Comparison of ENCODE assay signal across 1 cellular context in the genomic region with DNA sequence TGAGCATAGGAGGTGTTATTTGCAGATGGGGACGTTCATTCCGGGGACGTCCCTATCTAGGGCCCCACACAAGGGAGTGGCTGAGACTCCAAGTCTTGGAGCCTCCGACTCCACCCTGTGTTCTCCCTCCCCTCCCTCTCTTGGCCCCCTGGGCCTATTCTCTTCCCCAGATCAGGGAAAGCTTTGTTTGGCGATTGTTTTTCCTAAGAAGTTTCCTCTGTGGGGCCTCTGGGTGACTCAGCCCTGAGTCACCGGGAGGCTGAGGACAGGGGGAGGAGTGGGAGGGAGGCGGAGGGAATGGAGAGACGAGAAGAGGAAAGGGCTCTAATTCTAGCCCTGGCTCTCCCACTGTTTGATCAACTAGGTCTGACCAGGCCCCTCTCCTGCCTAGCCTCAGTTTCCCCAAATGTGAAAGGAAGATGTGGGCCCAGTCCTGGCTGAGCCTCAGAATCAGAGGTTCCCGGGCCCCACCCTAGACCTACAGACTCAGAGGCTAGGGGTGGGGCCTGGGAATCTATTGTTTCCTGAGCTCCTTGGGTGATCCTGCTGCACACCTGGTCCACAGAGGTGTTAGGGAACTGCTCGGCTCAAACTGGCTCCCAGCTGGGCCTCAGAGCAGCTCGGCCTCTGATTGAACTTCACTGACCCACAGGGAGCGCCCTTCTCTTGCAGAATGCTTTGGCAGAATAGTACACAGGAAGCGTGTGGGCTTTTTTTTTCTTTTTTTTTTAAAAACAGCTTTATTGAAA.
A peak's percentile ranks its signal among the peaks of the same experiment; 100 is the strongest.
TF ChIP-seq lines count a peak whose summit lies in the region.

No MANE protein-coding gene starts in this region.

TF ChIP-seq in HepG2, 621 proteins besides CTCF, POLR2A, EP300 and RAD21 (continues in another document):
- TF ChIP-seq, protein P1, sequence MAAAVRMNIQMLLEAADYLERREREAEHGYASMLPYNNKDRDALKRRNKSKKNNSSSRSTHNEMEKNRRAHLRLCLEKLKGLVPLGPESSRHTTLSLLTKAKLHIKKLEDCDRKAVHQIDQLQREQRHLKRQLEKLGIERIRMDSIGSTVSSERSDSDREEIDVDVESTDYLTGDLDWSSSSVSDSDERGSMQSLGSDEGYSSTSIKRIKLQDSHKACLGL (CRISPR knock-in tag; IDR thresholded peaks at IDR 0.05), result no peak
- TF ChIP-seq TCF12 (IDR thresholded peaks at IDR 0.05), result no peak
- TF ChIP-seq TCF12 (CRISPR knock-in tag; IDR thresholded peaks at IDR 0.05), result no peak
- no peak for TF ChIP-seq RFX1 (IDR thresholded peaks at IDR 0.05)
- no peak for TF ChIP-seq ZNF446 (CRISPR knock-in tag; IDR thresholded peaks at IDR 0.05)
- TF ChIP-seq HHEX (CRISPR knock-in tag; IDR thresholded peaks at IDR 0.05), result 0 out of 2 replicates have a peak, but pooled peaks have one; percentile 6
- TF ChIP-seq KMT2A (CRISPR knock-in tag; IDR thresholded peaks at IDR 0.05), result no peak
- TF ChIP-seq, protein P2, sequence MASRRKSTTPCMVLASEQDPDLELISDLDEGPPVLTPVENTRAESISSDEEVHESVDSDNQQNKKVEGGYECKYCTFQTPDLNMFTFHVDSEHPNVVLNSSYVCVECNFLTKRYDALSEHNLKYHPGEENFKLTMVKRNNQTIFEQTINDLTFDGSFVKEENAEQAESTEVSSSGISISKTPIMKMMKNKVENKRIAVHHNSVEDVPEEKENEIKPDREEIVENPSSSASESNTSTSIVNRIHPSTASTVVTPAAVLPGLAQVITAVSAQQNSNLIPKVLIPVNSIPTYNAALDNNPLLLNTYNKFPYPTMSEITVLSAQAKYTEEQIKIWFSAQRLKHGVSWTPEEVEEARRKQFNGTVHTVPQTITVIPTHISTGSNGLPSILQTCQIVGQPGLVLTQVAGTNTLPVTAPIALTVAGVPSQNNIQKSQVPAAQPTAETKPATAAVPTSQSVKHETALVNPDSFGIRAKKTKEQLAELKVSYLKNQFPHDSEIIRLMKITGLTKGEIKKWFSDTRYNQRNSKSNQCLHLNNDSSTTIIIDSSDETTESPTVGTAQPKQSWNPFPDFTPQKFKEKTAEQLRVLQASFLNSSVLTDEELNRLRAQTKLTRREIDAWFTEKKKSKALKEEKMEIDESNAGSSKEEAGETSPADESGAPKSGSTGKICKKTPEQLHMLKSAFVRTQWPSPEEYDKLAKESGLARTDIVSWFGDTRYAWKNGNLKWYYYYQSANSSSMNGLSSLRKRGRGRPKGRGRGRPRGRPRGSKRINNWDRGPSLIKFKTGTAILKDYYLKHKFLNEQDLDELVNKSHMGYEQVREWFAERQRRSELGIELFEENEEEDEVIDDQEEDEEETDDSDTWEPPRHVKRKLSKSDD (CRISPR knock-in tag; IDR thresholded peaks at IDR 0.05; ENCODE audit: low read depth), result no peak
- no peak for TF ChIP-seq KDM1A (CRISPR knock-in tag; IDR thresholded peaks at IDR 0.05)
- no peak for TF ChIP-seq MTA3 (CRISPR knock-in tag; IDR thresholded peaks at IDR 0.05)
- TF ChIP-seq PHF20 (CRISPR knock-in tag; IDR thresholded peaks at IDR 0.05), result no peak
- TF ChIP-seq ZNF564 (CRISPR knock-in tag; IDR thresholded peaks at IDR 0.05), result no peak
- TF ChIP-seq, protein P3, sequence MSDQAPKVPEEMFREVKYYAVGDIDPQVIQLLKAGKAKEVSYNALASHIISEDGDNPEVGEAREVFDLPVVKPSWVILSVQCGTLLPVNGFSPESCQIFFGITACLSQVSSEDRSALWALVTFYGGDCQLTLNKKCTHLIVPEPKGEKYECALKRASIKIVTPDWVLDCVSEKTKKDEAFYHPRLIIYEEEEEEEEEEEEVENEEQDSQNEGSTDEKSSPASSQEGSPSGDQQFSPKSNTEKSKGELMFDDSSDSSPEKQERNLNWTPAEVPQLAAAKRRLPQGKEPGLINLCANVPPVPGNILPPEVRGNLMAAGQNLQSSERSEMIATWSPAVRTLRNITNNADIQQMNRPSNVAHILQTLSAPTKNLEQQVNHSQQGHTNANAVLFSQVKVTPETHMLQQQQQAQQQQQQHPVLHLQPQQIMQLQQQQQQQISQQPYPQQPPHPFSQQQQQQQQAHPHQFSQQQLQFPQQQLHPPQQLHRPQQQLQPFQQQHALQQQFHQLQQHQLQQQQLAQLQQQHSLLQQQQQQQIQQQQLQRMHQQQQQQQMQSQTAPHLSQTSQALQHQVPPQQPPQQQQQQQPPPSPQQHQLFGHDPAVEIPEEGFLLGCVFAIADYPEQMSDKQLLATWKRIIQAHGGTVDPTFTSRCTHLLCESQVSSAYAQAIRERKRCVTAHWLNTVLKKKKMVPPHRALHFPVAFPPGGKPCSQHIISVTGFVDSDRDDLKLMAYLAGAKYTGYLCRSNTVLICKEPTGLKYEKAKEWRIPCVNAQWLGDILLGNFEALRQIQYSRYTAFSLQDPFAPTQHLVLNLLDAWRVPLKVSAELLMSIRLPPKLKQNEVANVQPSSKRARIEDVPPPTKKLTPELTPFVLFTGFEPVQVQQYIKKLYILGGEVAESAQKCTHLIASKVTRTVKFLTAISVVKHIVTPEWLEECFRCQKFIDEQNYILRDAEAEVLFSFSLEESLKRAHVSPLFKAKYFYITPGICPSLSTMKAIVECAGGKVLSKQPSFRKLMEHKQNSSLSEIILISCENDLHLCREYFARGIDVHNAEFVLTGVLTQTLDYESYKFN (CRISPR knock-in tag; conservative IDR thresholded peaks at IDR 0.05), result peak; percentile 86
- TF ChIP-seq ZSCAN9 (CRISPR knock-in tag; IDR thresholded peaks at IDR 0.05; ENCODE audit: borderline replicate concordance), result 0 out of 2 replicates have a peak, but pooled peaks have one; percentile 49
- TF ChIP-seq ZBTB1 (CRISPR knock-in tag; IDR thresholded peaks at IDR 0.05; ENCODE audit: borderline replicate concordance), result no peak
- TF ChIP-seq, protein P4, sequence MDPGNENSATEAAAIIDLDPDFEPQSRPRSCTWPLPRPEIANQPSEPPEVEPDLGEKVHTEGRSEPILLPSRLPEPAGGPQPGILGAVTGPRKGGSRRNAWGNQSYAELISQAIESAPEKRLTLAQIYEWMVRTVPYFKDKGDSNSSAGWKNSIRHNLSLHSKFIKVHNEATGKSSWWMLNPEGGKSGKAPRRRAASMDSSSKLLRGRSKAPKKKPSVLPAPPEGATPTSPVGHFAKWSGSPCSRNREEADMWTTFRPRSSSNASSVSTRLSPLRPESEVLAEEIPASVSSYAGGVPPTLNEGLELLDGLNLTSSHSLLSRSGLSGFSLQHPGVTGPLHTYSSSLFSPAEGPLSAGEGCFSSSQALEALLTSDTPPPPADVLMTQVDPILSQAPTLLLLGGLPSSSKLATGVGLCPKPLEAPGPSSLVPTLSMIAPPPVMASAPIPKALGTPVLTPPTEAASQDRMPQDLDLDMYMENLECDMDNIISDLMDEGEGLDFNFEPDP (CRISPR knock-in tag; conservative IDR thresholded peaks at IDR 0.05), result no peak
- no peak for TF ChIP-seq ZNF326 (CRISPR knock-in tag; IDR thresholded peaks at IDR 0.05; ENCODE audit: borderline replicate concordance)
- TF ChIP-seq, protein P5, sequence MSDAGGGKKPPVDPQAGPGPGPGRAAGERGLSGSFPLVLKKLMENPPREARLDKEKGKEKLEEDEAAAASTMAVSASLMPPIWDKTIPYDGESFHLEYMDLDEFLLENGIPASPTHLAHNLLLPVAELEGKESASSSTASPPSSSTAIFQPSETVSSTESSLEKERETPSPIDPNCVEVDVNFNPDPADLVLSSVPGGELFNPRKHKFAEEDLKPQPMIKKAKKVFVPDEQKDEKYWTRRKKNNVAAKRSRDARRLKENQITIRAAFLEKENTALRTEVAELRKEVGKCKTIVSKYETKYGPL (CRISPR knock-in tag; IDR thresholded peaks at IDR 0.05), result no peak
- TF ChIP-seq, protein P6, sequence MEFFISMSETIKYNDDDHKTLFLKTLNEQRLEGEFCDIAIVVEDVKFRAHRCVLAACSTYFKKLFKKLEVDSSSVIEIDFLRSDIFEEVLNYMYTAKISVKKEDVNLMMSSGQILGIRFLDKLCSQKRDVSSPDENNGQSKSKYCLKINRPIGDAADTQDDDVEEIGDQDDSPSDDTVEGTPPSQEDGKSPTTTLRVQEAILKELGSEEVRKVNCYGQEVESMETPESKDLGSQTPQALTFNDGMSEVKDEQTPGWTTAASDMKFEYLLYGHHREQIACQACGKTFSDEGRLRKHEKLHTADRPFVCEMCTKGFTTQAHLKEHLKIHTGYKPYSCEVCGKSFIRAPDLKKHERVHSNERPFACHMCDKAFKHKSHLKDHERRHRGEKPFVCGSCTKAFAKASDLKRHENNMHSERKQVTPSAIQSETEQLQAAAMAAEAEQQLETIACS (CRISPR knock-in tag; IDR thresholded peaks at IDR 0.05), result no peak
- TF ChIP-seq, protein P7, sequence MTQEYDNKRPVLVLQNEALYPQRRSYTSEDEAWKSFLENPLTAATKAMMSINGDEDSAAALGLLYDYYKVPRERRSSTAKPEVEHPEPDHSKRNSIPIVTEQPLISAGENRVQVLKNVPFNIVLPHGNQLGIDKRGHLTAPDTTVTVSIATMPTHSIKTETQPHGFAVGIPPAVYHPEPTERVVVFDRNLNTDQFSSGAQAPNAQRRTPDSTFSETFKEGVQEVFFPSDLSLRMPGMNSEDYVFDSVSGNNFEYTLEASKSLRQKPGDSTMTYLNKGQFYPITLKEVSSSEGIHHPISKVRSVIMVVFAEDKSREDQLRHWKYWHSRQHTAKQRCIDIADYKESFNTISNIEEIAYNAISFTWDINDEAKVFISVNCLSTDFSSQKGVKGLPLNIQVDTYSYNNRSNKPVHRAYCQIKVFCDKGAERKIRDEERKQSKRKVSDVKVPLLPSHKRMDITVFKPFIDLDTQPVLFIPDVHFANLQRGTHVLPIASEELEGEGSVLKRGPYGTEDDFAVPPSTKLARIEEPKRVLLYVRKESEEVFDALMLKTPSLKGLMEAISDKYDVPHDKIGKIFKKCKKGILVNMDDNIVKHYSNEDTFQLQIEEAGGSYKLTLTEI (CRISPR knock-in tag; conservative IDR thresholded peaks at IDR 0.05), result no peak
- TF ChIP-seq ZC3H13 (CRISPR knock-in tag; IDR thresholded peaks at IDR 0.05), result no peak
- TF ChIP-seq, protein P8, sequence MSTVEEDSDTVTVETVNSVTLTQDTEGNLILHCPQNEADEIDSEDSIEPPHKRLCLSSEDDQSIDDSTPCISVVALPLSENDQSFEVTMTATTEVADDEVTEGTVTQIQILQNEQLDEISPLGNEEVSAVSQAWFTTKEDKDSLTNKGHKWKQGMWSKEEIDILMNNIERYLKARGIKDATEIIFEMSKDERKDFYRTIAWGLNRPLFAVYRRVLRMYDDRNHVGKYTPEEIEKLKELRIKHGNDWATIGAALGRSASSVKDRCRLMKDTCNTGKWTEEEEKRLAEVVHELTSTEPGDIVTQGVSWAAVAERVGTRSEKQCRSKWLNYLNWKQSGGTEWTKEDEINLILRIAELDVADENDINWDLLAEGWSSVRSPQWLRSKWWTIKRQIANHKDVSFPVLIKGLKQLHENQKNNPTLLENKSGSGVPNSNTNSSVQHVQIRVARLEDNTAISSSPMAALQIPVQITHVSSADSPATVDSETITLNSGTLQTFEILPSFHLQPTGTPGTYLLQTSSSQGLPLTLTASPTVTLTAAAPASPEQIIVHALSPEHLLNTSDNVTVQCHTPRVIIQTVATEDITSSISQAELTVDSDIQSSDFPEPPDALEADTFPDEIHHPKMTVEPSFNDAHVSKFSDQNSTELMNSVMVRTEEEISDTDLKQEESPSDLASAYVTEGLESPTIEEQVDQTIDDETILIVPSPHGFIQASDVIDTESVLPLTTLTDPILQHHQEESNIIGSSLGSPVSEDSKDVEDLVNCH (CRISPR knock-in tag; IDR thresholded peaks at IDR 0.05), result no peak
- no peak for TF ChIP-seq ZNF660 (CRISPR knock-in tag; IDR thresholded peaks at IDR 0.05; ENCODE audit: borderline replicate concordance, low read depth)
- peak; percentile 38; the same call in 1 of the 2 replicates for TF ChIP-seq MYC (CRISPR knock-in tag; IDR thresholded peaks at IDR 0.05; ENCODE audit: borderline replicate concordance)
- peak; percentile 15; the same call in 1 of the 2 replicates for TF ChIP-seq ZNF331 (CRISPR knock-in tag; IDR thresholded peaks at IDR 0.05)
- TF ChIP-seq, protein P9, sequence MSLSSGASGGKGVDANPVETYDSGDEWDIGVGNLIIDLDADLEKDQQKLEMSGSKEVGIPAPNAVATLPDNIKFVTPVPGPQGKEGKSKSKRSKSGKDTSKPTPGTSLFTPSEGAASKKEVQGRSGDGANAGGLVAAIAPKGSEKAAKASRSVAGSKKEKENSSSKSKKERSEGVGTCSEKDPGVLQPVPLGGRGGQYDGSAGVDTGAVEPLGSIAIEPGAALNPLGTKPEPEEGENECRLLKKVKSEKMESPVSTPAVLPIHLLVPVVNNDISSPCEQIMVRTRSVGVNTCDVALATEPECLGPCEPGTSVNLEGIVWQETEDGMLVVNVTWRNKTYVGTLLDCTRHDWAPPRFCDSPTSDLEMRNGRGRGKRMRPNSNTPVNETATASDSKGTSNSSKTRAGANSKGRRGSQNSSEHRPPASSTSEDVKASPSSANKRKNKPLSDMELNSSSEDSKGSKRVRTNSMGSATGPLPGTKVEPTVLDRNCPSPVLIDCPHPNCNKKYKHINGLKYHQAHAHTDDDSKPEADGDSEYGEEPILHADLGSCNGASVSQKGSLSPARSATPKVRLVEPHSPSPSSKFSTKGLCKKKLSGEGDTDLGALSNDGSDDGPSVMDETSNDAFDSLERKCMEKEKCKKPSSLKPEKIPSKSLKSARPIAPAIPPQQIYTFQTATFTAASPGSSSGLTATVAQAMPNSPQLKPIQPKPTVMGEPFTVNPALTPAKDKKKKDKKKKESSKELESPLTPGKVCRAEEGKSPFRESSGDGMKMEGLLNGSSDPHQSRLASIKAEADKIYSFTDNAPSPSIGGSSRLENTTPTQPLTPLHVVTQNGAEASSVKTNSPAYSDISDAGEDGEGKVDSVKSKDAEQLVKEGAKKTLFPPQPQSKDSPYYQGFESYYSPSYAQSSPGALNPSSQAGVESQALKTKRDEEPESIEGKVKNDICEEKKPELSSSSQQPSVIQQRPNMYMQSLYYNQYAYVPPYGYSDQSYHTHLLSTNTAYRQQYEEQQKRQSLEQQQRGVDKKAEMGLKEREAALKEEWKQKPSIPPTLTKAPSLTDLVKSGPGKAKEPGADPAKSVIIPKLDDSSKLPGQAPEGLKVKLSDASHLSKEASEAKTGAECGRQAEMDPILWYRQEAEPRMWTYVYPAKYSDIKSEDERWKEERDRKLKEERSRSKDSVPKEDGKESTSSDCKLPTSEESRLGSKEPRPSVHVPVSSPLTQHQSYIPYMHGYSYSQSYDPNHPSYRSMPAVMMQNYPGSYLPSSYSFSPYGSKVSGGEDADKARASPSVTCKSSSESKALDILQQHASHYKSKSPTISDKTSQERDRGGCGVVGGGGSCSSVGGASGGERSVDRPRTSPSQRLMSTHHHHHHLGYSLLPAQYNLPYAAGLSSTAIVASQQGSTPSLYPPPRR (CRISPR knock-in tag; IDR thresholded peaks at IDR 0.05; ENCODE audit: borderline replicate concordance), result no peak
- TF ChIP-seq, protein P10, sequence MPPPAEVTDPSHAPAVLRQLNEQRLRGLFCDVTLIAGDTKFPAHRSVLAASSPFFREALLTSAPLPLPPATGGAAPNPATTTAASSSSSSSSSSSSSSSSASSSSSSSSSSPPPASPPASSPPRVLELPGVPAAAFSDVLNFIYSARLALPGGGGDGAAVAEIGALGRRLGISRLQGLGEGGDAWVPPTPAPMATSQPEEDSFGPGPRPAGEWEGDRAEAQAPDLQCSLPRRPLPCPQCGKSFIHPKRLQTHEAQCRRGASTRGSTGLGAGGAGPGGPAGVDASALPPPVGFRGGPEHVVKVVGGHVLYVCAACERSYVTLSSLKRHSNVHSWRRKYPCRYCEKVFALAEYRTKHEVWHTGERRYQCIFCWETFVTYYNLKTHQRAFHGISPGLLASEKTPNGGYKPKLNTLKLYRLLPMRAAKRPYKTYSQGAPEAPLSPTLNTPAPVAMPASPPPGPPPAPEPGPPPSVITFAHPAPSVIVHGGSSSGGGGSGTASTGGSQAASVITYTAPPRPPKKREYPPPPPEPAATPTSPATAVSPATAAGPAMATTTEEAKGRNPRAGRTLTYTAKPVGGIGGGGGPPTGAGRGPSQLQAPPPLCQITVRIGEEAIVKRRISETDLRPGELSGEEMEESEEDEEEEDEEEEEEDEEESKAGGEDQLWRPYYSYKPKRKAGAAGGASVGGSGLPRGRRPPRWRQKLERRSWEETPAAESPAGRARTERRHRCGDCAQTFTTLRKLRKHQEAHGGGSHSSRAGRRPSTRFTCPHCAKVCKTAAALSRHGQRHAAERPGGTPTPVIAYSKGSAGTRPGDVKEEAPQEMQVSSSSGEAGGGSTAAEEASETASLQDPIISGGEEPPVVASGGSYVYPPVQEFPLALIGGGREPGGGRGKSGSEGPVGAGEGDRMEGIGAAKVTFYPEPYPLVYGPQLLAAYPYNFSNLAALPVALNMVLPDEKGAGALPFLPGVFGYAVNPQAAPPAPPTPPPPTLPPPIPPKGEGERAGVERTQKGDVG (CRISPR knock-in tag; IDR thresholded peaks at IDR 0.05; ENCODE audit: borderline replicate concordance), result no peak
